In genomic region chr1:179709841-179710329, GRCh38 we compare ENCODE assay signal across 8 cellular contexts. TPM values are rescaled to one million over a fixed set of nuclear protein-coding genes. Genes with fewer than 3 reads are reported as not detected.
A peak's percentile ranks its signal among the peaks of the same experiment; 100 is the strongest.
DNase-seq lines count a peak whose midpoint lies in the region; ATAC-seq, FAIRE-seq and TF ChIP-seq lines count a peak whose summit lies in the region.

No MANE protein-coding gene starts in this region.

- FAIRE-seq in GM12878 (lab: Jason Lieb, UNC), result peak; percentile 44

- in situ Hi-C loops in GM12878 (cut with MboI), result loop anchor here (5.0 kb wide), 1 partner anchor 467 kb away; no protein-coding TSS in a partner anchor

- H3K9me3 ChIP-seq in right atrium auricular region (peaks cover 4 to 18% of the 10 kb centered on the region in 2 donors), GM12878 (replicated peaks; ENCODE audit: control insufficient read depth, insufficient read depth, low read length) (peaks cover 2% of the 10 kb centered on the region; the same call in 1 of the 3 replicates)

- no TSS peak for BruUV-seq in GM12878 (replicated peaks; lab: Mats Ljungman, UMichigan)

- H4K20me1 ChIP-seq in GM12878 (ENCODE audit: control insufficient read depth, insufficient read depth), result no peaks in the 10 kb centered on the region

- H3K4me2 ChIP-seq in GM12878 (ENCODE audit: control insufficient read depth, insufficient read depth), result 0 out of 2 replicates have a peak overlapping the region, but pooled peaks have one; percentile 5

- no peaks in the 10 kb centered on the region for H3K79me2 ChIP-seq in GM12878 (ENCODE audit: control insufficient read depth, insufficient read depth, low read length)

- 34% methylated on average over 5 of the region's 5 CpGs for WGBS in GM12878 (ENCODE audit: insufficient coverage, insufficient replicate concordance, low lambda C conversion rate, missing lambda C conversion rate)

- DNase-seq in Right ventricle myocardium superior (peak; percentile 49), right atrium auricular region (ENCODE audit: low spot score) (no peak), GM12878 (ENCODE audit: low read depth, low spot score) (peak; percentile 30), retina (peak; percentile 52), DMS114 treated with DMSO at 0.1 percent for 48 hours (lab: John Stamatoyannopoulos, UW; ENCODE audit: unreplicated experiment) (no peak), ureter (ENCODE audit: low spot score) (no peak)
- no peak for DNase-seq in NK-92 treated with Interleukin-12 subunit alpha and Interleukin-12 subunit beta, amount 100 ng/mL, for 24 hours (lab: John Stamatoyannopoulos, UW)

- intact Hi-C loops in Right ventricle myocardium superior (cut with DNase I) (no loop called here), GM12878 (cut with micrococcal nuclease; ENCODE audit: unreplicated experiment) (loop anchor here (1.0 kb wide), 1 partner anchor 38 kb away; no protein-coding TSS in a partner anchor)

- H3K36me3 ChIP-seq in right atrium auricular region, result no peaks in the 10 kb centered on the region
- no peaks in the 10 kb centered on the region for H3K36me3 ChIP-seq in GM12878 (ENCODE audit: control insufficient read depth in 2 of 2, insufficient read depth in 2 of 2, low read length in 1 of 2)

- H2AFZ ChIP-seq in GM12878 (ENCODE audit: control insufficient read depth, low read depth, low read length), result no peak overlapping the region; the same call in 1 of the 2 replicates

- TF ChIP-seq CTCF in right atrium auricular region (IDR thresholded peaks at IDR 0.05) (no peak), GM12878 (IDR thresholded peaks at IDR 0.05 in 2 of 3, conservative IDR thresholded peaks at IDR 0.05 in 1 of 3; ENCODE audit: control insufficient read depth in 2 of 3, extremely low read depth in 1 of 3, insufficient read depth in 1 of 3, low read depth in 3 of 3, low read length in 3 of 3) (no peak)

- RAD21 ChIA-PET in GM12878 (lab: Charles Lee; ENCODE audit: unreplicated experiment), result interaction anchor here (1.0 to 12.6 kb wide), 4 partner anchors 19 to 469 kb away, joined by 4 to 474 read pairs (median 5); no protein-coding TSS in a partner anchor

- no peak overlapping the region for H3K9ac ChIP-seq in GM12878 (ENCODE audit: control insufficient read depth, insufficient read depth, low read length)

- peak; percentile 19 to 41; a peak in 2 of 4 replicates for TF ChIP-seq EP300 in GM12878 (IDR thresholded peaks at IDR 0.05; ENCODE audit: borderline replicate concordance in 1 of 2, control insufficient read depth in 1 of 2, low read depth in 2 of 2, low read length in 2 of 2)

- no peak overlapping the region for H3K27ac ChIP-seq in right atrium auricular region
- H3K27ac ChIP-seq in GM12878 (ENCODE audit: control insufficient read depth, insufficient read depth), result no peak overlapping the region

- SMC1A ChIA-PET in GM12878 (lab: Charles Lee; ENCODE audit: uncharacterized antibody, unreplicated experiment), result interaction anchor here (0.8 to 3.7 kb wide), 12 partner anchors 9 to 156 kb away, joined by 3 to 62 read pairs (median 4); no protein-coding TSS in a partner anchor

- H3K4me1 ChIP-seq in right atrium auricular region, result peaks cover 0 to 15% of the 10 kb centered on the region in 2 donors
- no peaks in the 10 kb centered on the region for H3K4me1 ChIP-seq in GM12878 (ENCODE audit: control insufficient read depth, insufficient read depth, low read length)

- H3K27me3 ChIP-seq in right atrium auricular region (no peaks in the 10 kb centered on the region), GM12878 (replicated peaks in 1 of 2; ENCODE audit: control insufficient read depth in 2 of 2, insufficient read depth in 2 of 2, low read length in 1 of 2) (no peaks in the 10 kb centered on the region)

- ATAC-seq in Right ventricle myocardium superior (ENCODE audit: poor library complexity), result peak; percentile 91
- ATAC-seq in HG03139 (IDR thresholded peaks at IDR 0.05; ENCODE audit: unreplicated experiment), result peak; percentile 62
- ATAC-seq in GM12878, result peak; percentile 89

- no peak for TF ChIP-seq POLR2A in GM12878 (IDR thresholded peaks at IDR 0.05; ENCODE audit: low read depth, low read length)

- POLR2A ChIA-PET in GM12878 (lab: Charles Lee), result interaction anchor here (1.1 to 1.5 kb wide), 2 partner anchors 102 to 105 kb away, joined by 3 to 8 read pairs; no protein-coding TSS in a partner anchor

- CTCF ChIA-PET in GM12878 (lab: Yijun Ruan, JAX), result interaction anchor here (0.7 to 18.4 kb wide), 10 partner anchors 9 to 469 kb away, joined by 3 to 938 read pairs (median 4); no protein-coding TSS in a partner anchor

- H3K4me3 ChIP-seq in right atrium auricular region, result no peak overlapping the region
- no peak overlapping the region for H3K4me3 ChIP-seq in GM12878

- TF ChIP-seq RAD21 in GM12878 (IDR thresholded peaks at IDR 0.05; ENCODE audit: insufficient read depth, low read depth, low read length), result no peak

TF ChIP-seq in GM12878, 131 proteins besides CTCF, POLR2A, EP300 and RAD21 (continues in another document):
- TF ChIP-seq NFIC (IDR thresholded peaks at IDR 0.05; ENCODE audit: low read depth, low read length), result peak; percentile 66
- peak; percentile 56; the same call in 1 of the 2 replicates for TF ChIP-seq ZNF384 (IDR thresholded peaks at IDR 0.05; ENCODE audit: borderline replicate concordance, low read depth, low read length)
- TF ChIP-seq RUNX3 (IDR thresholded peaks at IDR 0.05; ENCODE audit: low read length), result peak; percentile 72
- no peak for TF ChIP-seq PAX8 (IDR thresholded peaks at IDR 0.05)
- TF ChIP-seq, protein P1, sequence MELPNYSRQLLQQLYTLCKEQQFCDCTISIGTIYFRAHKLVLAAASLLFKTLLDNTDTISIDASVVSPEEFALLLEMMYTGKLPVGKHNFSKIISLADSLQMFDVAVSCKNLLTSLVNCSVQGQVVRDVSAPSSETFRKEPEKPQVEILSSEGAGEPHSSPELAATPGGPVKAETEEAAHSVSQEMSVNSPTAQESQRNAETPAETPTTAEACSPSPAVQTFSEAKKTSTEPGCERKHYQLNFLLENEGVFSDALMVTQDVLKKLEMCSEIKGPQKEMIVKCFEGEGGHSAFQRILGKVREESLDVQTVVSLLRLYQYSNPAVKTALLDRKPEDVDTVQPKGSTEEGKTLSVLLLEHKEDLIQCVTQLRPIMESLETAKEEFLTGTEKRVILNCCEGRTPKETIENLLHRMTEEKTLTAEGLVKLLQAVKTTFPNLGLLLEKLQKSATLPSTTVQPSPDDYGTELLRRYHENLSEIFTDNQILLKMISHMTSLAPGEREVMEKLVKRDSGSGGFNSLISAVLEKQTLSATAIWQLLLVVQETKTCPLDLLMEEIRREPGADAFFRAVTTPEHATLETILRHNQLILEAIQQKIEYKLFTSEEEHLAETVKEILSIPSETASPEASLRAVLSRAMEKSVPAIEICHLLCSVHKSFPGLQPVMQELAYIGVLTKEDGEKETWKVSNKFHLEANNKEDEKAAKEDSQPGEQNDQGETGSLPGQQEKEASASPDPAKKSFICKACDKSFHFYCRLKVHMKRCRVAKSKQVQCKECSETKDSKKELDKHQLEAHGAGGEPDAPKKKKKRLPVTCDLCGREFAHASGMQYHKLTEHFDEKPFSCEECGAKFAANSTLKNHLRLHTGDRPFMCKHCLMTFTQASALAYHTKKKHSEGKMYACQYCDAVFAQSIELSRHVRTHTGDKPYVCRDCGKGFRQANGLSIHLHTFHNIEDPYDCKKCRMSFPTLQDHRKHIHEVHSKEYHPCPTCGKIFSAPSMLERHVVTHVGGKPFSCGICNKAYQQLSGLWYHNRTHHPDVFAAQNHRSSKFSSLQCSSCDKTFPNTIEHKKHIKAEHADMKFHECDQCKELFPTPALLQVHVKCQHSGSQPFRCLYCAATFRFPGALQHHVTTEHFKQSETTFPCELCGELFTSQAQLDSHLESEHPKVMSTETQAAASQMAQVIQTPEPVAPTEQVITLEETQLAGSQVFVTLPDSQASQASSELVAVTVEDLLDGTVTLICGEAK (IDR thresholded peaks at IDR 0.05; ENCODE audit: borderline replicate concordance), result peak; percentile 69
- TF ChIP-seq, protein P2, sequence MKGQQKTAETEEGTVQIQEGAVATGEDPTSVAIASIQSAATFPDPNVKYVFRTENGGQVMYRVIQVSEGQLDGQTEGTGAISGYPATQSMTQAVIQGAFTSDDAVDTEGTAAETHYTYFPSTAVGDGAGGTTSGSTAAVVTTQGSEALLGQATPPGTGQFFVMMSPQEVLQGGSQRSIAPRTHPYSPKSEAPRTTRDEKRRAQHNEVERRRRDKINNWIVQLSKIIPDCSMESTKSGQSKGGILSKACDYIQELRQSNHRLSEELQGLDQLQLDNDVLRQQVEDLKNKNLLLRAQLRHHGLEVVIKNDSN (IDR thresholded peaks at IDR 0.05; ENCODE audit: borderline replicate concordance, extremely low read length, insufficient read depth, low read depth, low read length), result no peak

RNA-seq across cellular contexts. Expression of gene FAM163A, which starts 33.2 kb away (rescaled TPM):
- total RNA-seq in Right ventricle myocardium superior, result 0.22 TPM
- total RNA-seq in right atrium auricular region, result not detected
- total RNA-seq in GM12878 (2013; cell fraction: nucleolus; rRNA removed), result not detected in 2 replicates
- total RNA-seq in GM12878 (2014; rRNA removed), result not detected in 2 replicates
- not detected in 2 replicates for total RNA-seq in GM12878 (2014; rRNA removed; fragmentation: Illumina TruSeq; extraction: Trizol)
- not detected in 2 replicates for total RNA-seq in GM12878 (2021)
- not detected for polyA plus RNA-seq in GM12878 (2011; ENCODE audit: low read depth)
- polyA plus RNA-seq in GM12878 (2011; rRNA removed), result not detected in 2 replicates
- polyA plus RNA-seq in GM12878 (2011; cell fraction: cytosol; rRNA removed), result not detected in 2 replicates
- polyA plus RNA-seq in GM12878 (2011; cell fraction: nucleus; rRNA removed), result not detected in 2 replicates
- polyA plus RNA-seq in GM12878 (2012), result not detected in 2 replicates
- not detected in 2 replicates for polyA plus RNA-seq in GM12878 (2014; fragmentation: Illumina TruSeq; extraction: Trizol)
- polyA plus RNA-seq in GM12878 (2014; fragmentation: Nextera tagmentation; extraction: Ambion mirVana), result not detected
- polyA plus RNA-seq in GM12878 (2014; rRNA removed), result not detected in 2 replicates
- not detected for polyA plus RNA-seq in GM12878 (2016; fragmentation: Nextera tagmentation; extraction: Ambion mirVana)
- polyA minus RNA-seq in GM12878 (2011; rRNA and poly(A)+ RNA removed), result 0.07 TPM in 1 of 2 replicates, not detected in the other
- not detected in 2 replicates for polyA minus RNA-seq in GM12878 (2011; cell fraction: cytosol; rRNA and poly(A)+ RNA removed)
- not detected in 2 replicates for polyA minus RNA-seq in GM12878 (2011; cell fraction: nucleus; rRNA and poly(A)+ RNA removed)
- total RNA-seq in ureter, result 0.16 TPM

Comparison
In these comparisons a context has a peak if more than half of its experiments do, and no peak if none do; other contexts are left out.
1. DNase-seq: peak in Right ventricle myocardium superior (single experiment), GM12878 (single experiment) and retina (single experiment); none in right atrium auricular region (single experiment), NK-92 treated with Interleukin-12 subunit alpha and Interleukin-12 subunit beta, amount 100 ng/mL, for 24 hours (single experiment), DMS114 treated with DMSO at 0.1 percent for 48 hours (single experiment) and ureter (single experiment).
2. Peak in every context shown above with its lines, with median percentiles within 50 percentile points of each other: ATAC-seq.